ENCODE assay signal across 1 cellular context in the genomic region with DNA sequence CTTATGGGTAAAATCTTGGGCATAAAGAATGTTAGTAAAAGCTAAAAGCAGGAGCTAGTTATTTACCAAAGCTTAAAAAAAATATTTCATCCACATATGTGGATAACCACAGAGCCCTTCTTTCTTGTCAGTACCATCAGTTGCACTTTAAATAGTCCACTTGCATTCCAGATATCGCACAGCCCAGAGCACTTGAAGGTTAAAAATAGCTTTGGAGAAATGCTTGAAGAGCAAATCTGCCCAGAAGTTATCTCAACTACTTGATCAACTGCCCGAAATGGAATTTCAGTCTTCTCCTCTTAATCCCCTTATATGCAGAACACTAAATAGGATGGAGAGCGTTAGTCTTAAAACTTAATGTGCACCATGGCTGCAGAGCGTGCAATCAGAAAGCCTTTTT.
TF ChIP-seq lines count a peak whose summit lies in the region.

No MANE protein-coding gene starts in this region.

TF ChIP-seq in WTC11, 78 proteins besides CTCF, POLR2A, EP300 and RAD21 (continued from another document):
- TF ChIP-seq, protein P1, sequence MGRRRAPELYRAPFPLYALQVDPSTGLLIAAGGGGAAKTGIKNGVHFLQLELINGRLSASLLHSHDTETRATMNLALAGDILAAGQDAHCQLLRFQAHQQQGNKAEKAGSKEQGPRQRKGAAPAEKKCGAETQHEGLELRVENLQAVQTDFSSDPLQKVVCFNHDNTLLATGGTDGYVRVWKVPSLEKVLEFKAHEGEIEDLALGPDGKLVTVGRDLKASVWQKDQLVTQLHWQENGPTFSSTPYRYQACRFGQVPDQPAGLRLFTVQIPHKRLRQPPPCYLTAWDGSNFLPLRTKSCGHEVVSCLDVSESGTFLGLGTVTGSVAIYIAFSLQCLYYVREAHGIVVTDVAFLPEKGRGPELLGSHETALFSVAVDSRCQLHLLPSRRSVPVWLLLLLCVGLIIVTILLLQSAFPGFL (CRISPR knock-in tag; IDR thresholded peaks at IDR 0.05; ENCODE audit: borderline replicate concordance), result no peak
